ENCODE assay signal across 2 cellular contexts in genomic region chr4:170038232-170038631, GRCh38.
TF ChIP-seq lines count a peak whose summit lies in the region.

No MANE protein-coding gene starts in this region.

TF ChIP-seq in GM23338, 12 proteins besides CTCF, POLR2A, EP300 and RAD21:
- TF ChIP-seq JUNB (IDR thresholded peaks at IDR 0.05; ENCODE audit: unreplicated experiment) (no peak), STAT1 (IDR thresholded peaks at IDR 0.05; ENCODE audit: unreplicated experiment) (no peak), REST (IDR thresholded peaks at IDR 0.05; ENCODE audit: unreplicated experiment) (no peak), EZH2phosphoT487 (IDR thresholded peaks at IDR 0.05; ENCODE audit: unreplicated experiment) (no peak), POLR2AphosphoS5 (IDR thresholded peaks at IDR 0.05; ENCODE audit: low read depth) (no peak), NANOG (IDR thresholded peaks at IDR 0.05; ENCODE audit: borderline replicate concordance) (no peak), ZNF462 (CRISPR knock-in tag; IDR thresholded peaks at IDR 0.05) (no peak), ZNF114 (CRISPR knock-in tag; IDR thresholded peaks at IDR 0.05) (no peak), EZH2 (IDR thresholded peaks at IDR 0.05; ENCODE audit: low read depth, unreplicated experiment) (no peak), CREB1 (CRISPR knock-in tag; IDR thresholded peaks at IDR 0.05; ENCODE audit: low read depth) (no peak)

TF ChIP-seq in GM12878, 131 proteins besides CTCF, POLR2A, EP300 and RAD21:
- peak; percentile 40; the same call in 1 of the 2 replicates for TF ChIP-seq RAD51 (IDR thresholded peaks at IDR 0.05)
- no peak for TF ChIP-seq CEBPB (IDR thresholded peaks at IDR 0.05; ENCODE audit: borderline replicate concordance in 1 of 2, low read depth in 2 of 2, low read length in 2 of 2)
TF ChIP-seq in GM12878: peak in this region for 1.
